ENCODE assay signal across 9 cellular contexts in the genomic region with DNA sequence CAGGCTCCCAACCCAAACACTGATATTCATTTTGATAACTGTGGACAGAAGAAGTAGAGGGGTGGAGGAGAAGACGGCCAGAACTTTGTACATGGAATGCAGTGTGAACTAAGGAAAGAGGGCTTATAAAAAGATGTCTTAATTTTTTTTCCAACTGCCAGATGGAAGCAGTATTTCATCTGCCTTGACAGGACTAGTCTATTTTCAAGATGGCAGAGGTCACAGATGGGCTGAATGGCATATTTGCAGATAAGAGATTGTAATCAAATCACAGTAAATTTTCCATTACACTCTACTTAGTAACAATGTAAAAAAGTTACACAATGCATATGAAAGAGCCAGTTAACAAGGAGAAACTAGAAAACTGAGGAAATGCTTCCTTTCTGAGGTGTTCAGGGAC.
"Had no signal": no experiment of that assay in that cellular context is flagged by ENCODE, and none has a peak within 500 bp of the region (broad histone marks: within the 10 kb centered on the region; RNA-seq: fewer than 3 reads in every experiment).

No MANE protein-coding gene starts in this region.

- H2AFZ ChIP-seq: GM23248 had no signal

- H3K9me3 ChIP-seq: HAP-1 had no signal

- H3K27ac ChIP-seq: GM23248, HL-60 had no signal

- ATAC-seq: HCT116, HepG2 had no signal

- H3K36me3 ChIP-seq: HAP-1 had no signal

- DNase-seq: GM23248, GOT3, H7, HFFc6, KBM-7 had no signal

- H3K4me1 ChIP-seq: HAP-1 had no signal

- H3K4me3 ChIP-seq: GM23248, HAP-1 had no signal

- H3K9ac ChIP-seq: GM23248 had no signal
